ENCODE assay signal across 7 cellular contexts in the genomic region with DNA sequence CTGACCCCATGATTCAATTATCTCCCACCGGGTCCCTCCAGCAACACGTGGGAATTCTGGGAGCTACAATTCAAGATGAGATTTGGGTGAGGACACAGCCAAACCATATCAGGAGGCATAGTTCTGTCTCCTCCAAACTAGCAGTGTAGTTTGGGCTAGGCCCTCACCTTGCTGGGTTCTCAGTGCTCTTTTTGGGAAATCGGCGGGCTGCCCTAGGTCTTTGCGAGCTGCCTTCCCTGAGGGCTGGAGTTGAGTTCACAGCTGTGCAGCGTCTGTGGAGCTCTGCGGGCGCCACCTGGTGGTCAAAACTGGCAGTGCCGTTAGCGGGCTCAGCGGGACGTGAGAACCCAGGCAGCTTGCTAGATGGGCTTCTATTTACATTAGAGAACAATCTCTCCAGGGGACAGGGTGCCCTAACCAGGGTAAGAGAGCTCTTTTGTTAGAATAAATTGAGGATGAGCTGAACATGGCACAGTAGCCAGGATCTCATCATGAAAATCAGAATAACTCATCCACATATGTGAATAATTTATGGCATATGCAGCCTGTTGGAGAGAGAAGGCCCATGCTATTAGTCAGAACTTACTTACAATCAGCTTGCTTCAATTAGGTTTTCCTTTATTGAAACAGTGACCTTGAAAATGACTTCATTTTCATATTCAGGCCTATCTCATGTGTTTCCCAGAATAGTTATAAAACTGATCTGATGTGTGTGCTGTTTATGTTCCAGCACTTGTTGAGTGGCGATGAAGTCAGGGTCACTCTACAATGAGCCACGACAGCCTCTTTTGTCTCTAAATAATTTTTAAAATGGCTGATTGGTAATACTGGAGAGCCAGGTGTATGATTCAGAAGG. TPM values are rescaled to one million over a fixed set of nuclear protein-coding genes. Genes with fewer than 3 reads are reported as not detected.
DNase-seq lines count a peak whose midpoint lies in the region; ATAC-seq and TF ChIP-seq lines count a peak whose summit lies in the region.

No MANE protein-coding gene starts in this region.

- H3K4me3 ChIP-seq in SU-DHL-6 (ENCODE audit: insufficient read depth, low read length, poor library complexity, severe bottlenecking) (no peak overlapping the region), retinal pigment epithelial cell (ENCODE audit: low read length) (no peak overlapping the region)

- H3K79me2 ChIP-seq in SU-DHL-6 (ENCODE audit: insufficient read depth, low read length), result no peaks in the 10 kb centered on the region

- POLR2A ChIA-PET in activated naive CD8-positive, alpha-beta T cell treated with anti-CD3 and anti-CD28 coated beads, Interleukin-2, amount 10 ng/mL, durations not matched to agents 7 days and 5 days (lab: Charles Lee), result interaction anchor here (0.7 kb wide), 1 partner anchor 127 kb away, joined by 3 read pairs; no protein-coding TSS in a partner anchor

- H3K9me3 Mint-ChIP-seq in activated naive CD8-positive, alpha-beta T cell treated with anti-CD3 and anti-CD28 coated beads, Interleukin-2, amount 10 ng/mL, durations not matched to agents 7 days and 5 days, result no peaks in the 10 kb centered on the region

- H3K27me3 Mint-ChIP-seq in activated naive CD8-positive, alpha-beta T cell treated with anti-CD3 and anti-CD28 coated beads, Interleukin-2, amount 10 ng/mL, durations not matched to agents 7 days and 5 days, result peaks cover 7% of the 10 kb centered on the region

- H3F3A ChIP-seq in SU-DHL-6 (ENCODE audit: insufficient read depth), result no peaks in the 10 kb centered on the region

- no peak overlapping the region for H3K27ac ChIP-seq in SU-DHL-6 (ENCODE audit: low read depth, low read length)

- TF ChIP-seq CTCF in GM13977 (IDR thresholded peaks at IDR 0.05; ENCODE audit: extremely low read depth, insufficient read depth, missing control alignments), result peak; percentile 97
- TF ChIP-seq CTCF in SU-DHL-6 (IDR thresholded peaks at IDR 0.05; ENCODE audit: insufficient read depth, low read length, poor library complexity, severe bottlenecking), result peak; percentile 92
- TF ChIP-seq CTCF in retinal pigment epithelial cell (conservative IDR thresholded peaks at IDR 0.05; ENCODE audit: low read depth, low read length), result peak; percentile 99

- H3K27me3 ChIP-seq in SU-DHL-6 (ENCODE audit: low read length), result no peaks in the 10 kb centered on the region

- H3K4me2 ChIP-seq in SU-DHL-6 (ENCODE audit: low read depth, low read length, poor library complexity, severe bottlenecking), result no peak overlapping the region

- H3K9me2 ChIP-seq in SU-DHL-6 (replicated peaks; ENCODE audit: insufficient read depth, low read length), result no peaks in the 10 kb centered on the region

- no peaks in the 10 kb centered on the region for H4K20me1 ChIP-seq in SU-DHL-6 (ENCODE audit: low read depth, low read length)

- peak; percentile 99 for ATAC-seq in HG02759 (IDR thresholded peaks at IDR 0.05; ENCODE audit: unreplicated experiment)
- ATAC-seq in activated naive CD8-positive, alpha-beta T cell treated with anti-CD3 and anti-CD28 coated beads, Interleukin-2, amount 10 ng/mL, durations not matched to agents 7 days and 5 days (ENCODE audit: low read depth), result peak; percentile 99
- peak; percentile 94 to 96 for ATAC-seq in left cardiac atrium

- no peak overlapping the region for H3K27ac Mint-ChIP-seq in activated naive CD8-positive, alpha-beta T cell treated with anti-CD3 and anti-CD28 coated beads, Interleukin-2, amount 10 ng/mL, durations not matched to agents 7 days and 5 days

- intact Hi-C loops in left cardiac atrium (cut with DNase I), result loop anchor here in 1 of 2 donors (2.0 to 10.0 kb wide), 2 partner anchors 215 to 565 kb away; no protein-coding TSS in a partner anchor

- DNase-seq in GM13977 (ENCODE audit: low spot score) (peak; percentile 84), NCI-H1092 treated with DMSO at 0.1 percent for 48 hours (lab: John Stamatoyannopoulos, UW) (peak; percentile 63), left cardiac atrium (peak; percentile 89), retinal pigment epithelial cell (ENCODE audit: low read depth) (peak; percentile 17)
- peak; percentile 93 for DNase-seq in activated naive CD8-positive, alpha-beta T cell treated with anti-CD3 and anti-CD28 coated beads, Interleukin-2, amount 10 ng/mL, durations not matched to agents 7 days and 5 days

- H3K36me3 Mint-ChIP-seq in activated naive CD8-positive, alpha-beta T cell treated with anti-CD3 and anti-CD28 coated beads, Interleukin-2, amount 10 ng/mL, durations not matched to agents 7 days and 5 days, result no peaks in the 10 kb centered on the region

- in situ Hi-C loops in GM13977 (cut with MboI; ENCODE audit: low pct_unique_long_range_greater_than_20kb, low sequenced_read_pairs, unreplicated experiment), result loop anchor here (10.0 kb wide), 1 partner anchor 215 kb away; no protein-coding TSS in a partner anchor

- H3K9me3 ChIP-seq in SU-DHL-6 (ENCODE audit: insufficient read depth, low read length), result no peaks in the 10 kb centered on the region

- peaks cover 10% of the 10 kb centered on the region for H3K4me1 Mint-ChIP-seq in activated naive CD8-positive, alpha-beta T cell treated with anti-CD3 and anti-CD28 coated beads, Interleukin-2, amount 10 ng/mL, durations not matched to agents 7 days and 5 days

- H2AFZ ChIP-seq in SU-DHL-6 (ENCODE audit: low read depth, low read length, severe bottlenecking), result no peak overlapping the region

- no peak overlapping the region for H3K9ac ChIP-seq in SU-DHL-6 (ENCODE audit: low read length)

- H3K4me3 Mint-ChIP-seq in activated naive CD8-positive, alpha-beta T cell treated with anti-CD3 and anti-CD28 coated beads, Interleukin-2, amount 10 ng/mL, durations not matched to agents 7 days and 5 days, result peak overlapping the region; percentile 35

- no peaks in the 10 kb centered on the region for H3K36me3 ChIP-seq in SU-DHL-6 (ENCODE audit: low read length)

RNA-seq across cellular contexts. Expression of a gene that starts 27.4 kb away (rescaled TPM):
- 10 to 100 TPM; 18.0 to 22.0 TPM for total RNA-seq in activated naive CD8-positive, alpha-beta T cell treated with anti-CD3 and anti-CD28 coated beads, Interleukin-2, amount 10 ng/mL, durations not matched to agents 7 days and 5 days
- total RNA-seq in left cardiac atrium, result 10 to 100 TPM; 22.8 to 32.6 TPM

Comparison
In these comparisons a context has a peak if more than half of its experiments do, and no peak if none do; other contexts are left out.
1. DNase-seq: peak in every context shown above with its lines; median percentile 93 in activated naive CD8-positive, alpha-beta T cell treated with anti-CD3 and anti-CD28 coated beads, Interleukin-2, amount 10 ng/mL, durations not matched to agents 7 days and 5 days; 89 in left cardiac atrium; 84 in GM13977; 63 in NCI-H1092 treated with DMSO at 0.1 percent for 48 hours; 17 in retinal pigment epithelial cell.